ENCODE assay signal across 8 cellular contexts in genomic region chr2:13193900-13194299, GRCh38.
DNase-seq lines count a peak whose midpoint lies in the region; TF ChIP-seq lines count a peak whose summit lies in the region.

No MANE protein-coding gene starts in this region.

- H3K4me3 ChIP-seq in transverse colon, result no peak overlapping the region

- H3K36me3 Mint-ChIP-seq in activated T-cell treated with anti-CD3 and anti-CD28 coated beads, Interleukin-2, amount 50 U/mL, for 24 hours (ENCODE audit: low read depth), result no peaks in the 10 kb centered on the region

- H3K27ac Mint-ChIP-seq in activated T-cell treated with anti-CD3 and anti-CD28 coated beads, Interleukin-2, amount 50 U/mL, for 24 hours, result no peak overlapping the region

- H3K36me3 ChIP-seq in transverse colon, result no peaks in the 10 kb centered on the region

- no peaks in the 10 kb centered on the region for H3K27me3 ChIP-seq in transverse colon

- H3K27me3 Mint-ChIP-seq in activated T-cell treated with anti-CD3 and anti-CD28 coated beads, Interleukin-2, amount 50 U/mL, for 24 hours, result peaks cover 4% of the 10 kb centered on the region

- DNase-seq in NCI-H1436 (lab: John Stamatoyannopoulos, UW) (peak; percentile 4), NCI-H1436 treated with DMSO at 0.1 percent for 48 hours (lab: John Stamatoyannopoulos, UW) (no peak), HCEC 1CT (peak; percentile 55), NCI-H1092 (lab: John Stamatoyannopoulos, UW) (peak; percentile 4), amniotic stem cell (lab: John Stamatoyannopoulos, UW) (peak; percentile 3), midbrain (lab: John Stamatoyannopoulos, UW) (peak; percentile 15), transverse colon (no peak)
- DNase-seq in activated T-cell treated with anti-CD3 and anti-CD28 coated beads, Interleukin-2, amount 50 U/mL, for 24 hours, result no peak

- WGBS in transverse colon (ENCODE audit: low coverage in 1 of 2), 2 donors, result 0 to 13% methylated on average over 1 of the region's 1 CpG

- no peak for TF ChIP-seq EP300 in transverse colon (IDR thresholded peaks at IDR 0.05; ENCODE audit: low read depth)

- H3K9me3 Mint-ChIP-seq in activated T-cell treated with anti-CD3 and anti-CD28 coated beads, Interleukin-2, amount 50 U/mL, for 24 hours, result no peaks in the 10 kb centered on the region

- no peak overlapping the region for H3K4me3 Mint-ChIP-seq in activated T-cell treated with anti-CD3 and anti-CD28 coated beads, Interleukin-2, amount 50 U/mL, for 24 hours

- no peaks in the 10 kb centered on the region for H3K4me1 Mint-ChIP-seq in activated T-cell treated with anti-CD3 and anti-CD28 coated beads, Interleukin-2, amount 50 U/mL, for 24 hours (ENCODE audit: low read depth)

- TF ChIP-seq POLR2A in transverse colon (IDR thresholded peaks at IDR 0.05), result no peak

- H3K9me3 ChIP-seq in transverse colon, result no peaks in the 10 kb centered on the region

- peak in 1 of 5 experiments; percentile 11 for TF ChIP-seq CTCF in transverse colon (IDR thresholded peaks at IDR 0.05)

- H3K27ac ChIP-seq in transverse colon, result no peak overlapping the region

- intact Hi-C loops in transverse colon (cut with DNase I; ENCODE audit: low total_unique reads), result no loop called here

- no peaks in the 10 kb centered on the region for H3K4me1 ChIP-seq in transverse colon

- in situ Hi-C loops in transverse colon (cut with MboI; ENCODE audit: low pct_ligation_motif_present in 1 of 4, low pct_unique_long_range_greater_than_20kb in 1 of 4, low sequenced_read_pairs in 3 of 4), result no loop called here

Comparison
In these comparisons a context has a peak if more than half of its experiments do, and no peak if none do; other contexts are left out.
1. DNase-seq: peak in NCI-H1436 (single experiment), HCEC 1CT (single experiment), NCI-H1092 (single experiment), amniotic stem cell (single experiment) and midbrain (single experiment); none in NCI-H1436 treated with DMSO at 0.1 percent for 48 hours (single experiment), transverse colon (single experiment) and activated T-cell treated with anti-CD3 and anti-CD28 coated beads, Interleukin-2, amount 50 U/mL, for 24 hours (single experiment).